11 cellular contexts compared by ENCODE assay signal in genomic region chr11:119374632-119375394, GRCh38. TPM values are rescaled to one million over a fixed set of nuclear protein-coding genes. Genes with fewer than 3 reads are reported as not detected.
DNase-seq lines count a peak whose midpoint lies in the region; ATAC-seq, FAIRE-seq and TF ChIP-seq lines count a peak whose summit lies in the region.
"Had no signal": no experiment of that assay in that cellular context is flagged by ENCODE, and none has a peak within 500 bp of the region (broad histone marks: within the 10 kb centered on the region; RNA-seq: fewer than 3 reads in every experiment).

No MANE protein-coding gene starts in this region.

- no peak overlapping the region for H3K23ac ChIP-seq in H1 (ENCODE audit: insufficient read length)

- H3K9ac ChIP-seq in H1 (replicated peaks in 1 of 4; ENCODE audit: extremely low read depth in 1 of 4, low read depth in 3 of 4, low read length in 3 of 4): no peak overlapping the region

- no peak overlapping the region for H3K56ac ChIP-seq in H1 (replicated peaks; ENCODE audit: insufficient read length, low read depth, low read length)

- H3K9me3 ChIP-seq in H1 (ENCODE audit: insufficient read depth in 2 of 2, low read depth in 1 of 2, low read length in 1 of 2) (no peaks in the 10 kb centered on the region), muscle layer of duodenum (ENCODE audit: control insufficient read depth in 1 of 2, low read length in 2 of 2) (no peaks in the 10 kb centered on the region), upper lobe of left lung (no peaks in the 10 kb centered on the region)
- H3K9me3 ChIP-seq: A549, thoracic aorta had no signal

- H3K36me3 ChIP-seq in H1 (ENCODE audit: control insufficient read depth in 2 of 4, insufficient read depth in 4 of 4, low read length in 3 of 4) (no peaks in the 10 kb centered on the region), muscle layer of duodenum (ENCODE audit: control insufficient read depth in 1 of 2, insufficient read depth in 2 of 2, low read length in 2 of 2) (no peaks in the 10 kb centered on the region), upper lobe of left lung (no peaks in the 10 kb centered on the region)
- H3K36me3 ChIP-seq: thoracic aorta had no signal

- H2BK5ac ChIP-seq in H1 (ENCODE audit: low read depth, low read length): no peak overlapping the region

- TF ChIP-seq POLR2A in H1 (IDR thresholded peaks at IDR 0.05; ENCODE audit: control extremely low read depth in 1 of 2, low read depth in 2 of 2, low read length in 2 of 2) (no peak), upper lobe of left lung (IDR thresholded peaks at IDR 0.05) (no peak)

- H3K18ac ChIP-seq in H1 (ENCODE audit: extremely low read depth, low read length): no peak overlapping the region; the same call in 1 of the 2 replicates

- H3K27me3 ChIP-seq in H1 (replicated peaks in 1 of 4; ENCODE audit: control insufficient read depth in 3 of 4, extremely low read depth in 1 of 4, insufficient read depth in 3 of 4, low read length in 3 of 4): peaks cover 0 to 3% (median 0%) of the 10 kb centered on the region in 4 experiments; a peak in 1 of 7 replicates
- H3K27me3 ChIP-seq in muscle layer of duodenum (ENCODE audit: low read depth, low read length): no peaks in the 10 kb centered on the region
- no peaks in the 10 kb centered on the region for H3K27me3 ChIP-seq in upper lobe of left lung

- H3K4me3 ChIP-seq in H1 (ENCODE audit: extremely low read depth in 1 of 4, insufficient read depth in 2 of 4, low read depth in 3 of 4, low read length in 4 of 4): no peak overlapping the region
- no peak overlapping the region for H3K4me3 ChIP-seq in muscle layer of duodenum (ENCODE audit: low read depth in 1 of 2, low read length in 2 of 2)
- no peak overlapping the region for H3K4me3 ChIP-seq in upper lobe of left lung
- H3K4me3 ChIP-seq: A549 had no signal

- no peak for FAIRE-seq in H1 (lab: Jason Lieb, UNC)
- FAIRE-seq: A549 had no signal

- H3K23me2 ChIP-seq in H1 (ENCODE audit: low read depth, low read length): peaks cover 8% of the 10 kb centered on the region; the same call in 1 of the 2 replicates

- peaks cover 0 to 5% of the 10 kb centered on the region in 2 experiments for H4K20me1 ChIP-seq in H1 (replicated peaks in 1 of 2; ENCODE audit: control insufficient read depth in 1 of 2, insufficient read depth in 2 of 2, low read length in 2 of 2)

- no peak overlapping the region for H3K27ac ChIP-seq in H1 (ENCODE audit: low read depth, low read length)
- peak overlapping the region; percentile 71 for H3K27ac ChIP-seq in muscle layer of duodenum (ENCODE audit: low read length)
- peak overlapping the region in 3 of 4 donors; percentile 33 to 45 (median 42) for H3K27ac ChIP-seq in upper lobe of left lung
- H3K27ac ChIP-seq: A549 had no signal

- H2BK20ac ChIP-seq in H1 (ENCODE audit: low read length): 0 out of 2 replicates have a peak overlapping the region, but pooled peaks have one; percentile 48

- CTCF ChIA-PET in H1 (lab: Charles Lee; ENCODE audit: partially characterized antibody): interaction anchor here (0.6 to 26.3 kb wide), 40 partner anchors 10 to 680 kb away, joined by 3 to 474 read pairs (median 4); partner anchors contain the start of genes C1QTNF5, MFRP, RNF26 and USP2

- H3K4me2 ChIP-seq in H1 (ENCODE audit: insufficient read depth in 1 of 2, low read depth in 2 of 2, low read length in 2 of 2): peak overlapping the region in 1 of 2 experiments; percentile 13; a peak in 1 of 4 replicates
- H3K4me2 ChIP-seq: A549 had no signal

- H3K4me1 ChIP-seq in H1 (replicated peaks in 1 of 4; ENCODE audit: control insufficient read depth in 3 of 4, insufficient read depth in 4 of 4, low read length in 3 of 4): peaks cover 9 to 56% (median 38%) of the 10 kb centered on the region in 4 experiments
- H3K4me1 ChIP-seq in muscle layer of duodenum (ENCODE audit: control insufficient read depth in 1 of 2, insufficient read depth in 2 of 2, low read length in 2 of 2): peaks cover 9 to 40% of the 10 kb centered on the region in 2 donors
- peaks cover 21 to 33% (median 26%) of the 10 kb centered on the region in 4 donors for H3K4me1 ChIP-seq in upper lobe of left lung

- 67% methylated on average over 11 of the region's 11 CpGs; no CpG with 5 or more reads in 1 of the 2 experiments for WGBS in H1 (ENCODE audit: extremely low coverage in 1 of 2, insufficient coverage in 1 of 2, insufficient read length in 1 of 2, insufficient replicate concordance in 2 of 2, low coverage in 1 of 2, low lambda C conversion rate in 2 of 2, missing lambda C conversion rate in 1 of 2), 2 experiments
- WGBS in upper lobe of left lung, 2 donors: 50 to 55% methylated on average over 7 to 11 of the region's 11 CpGs

- no peak for TF ChIP-seq EP300 in H1 (IDR thresholded peaks at IDR 0.05; ENCODE audit: borderline replicate concordance in 1 of 2, low read depth in 2 of 2, low read length in 2 of 2)
- TF ChIP-seq EP300 in upper lobe of left lung (IDR thresholded peaks at IDR 0.05): no peak

- POLR2A ChIA-PET in H1 (lab: Charles Lee; ENCODE audit: partially characterized antibody): interaction anchor here (0.6 to 6.6 kb wide), 7 partner anchors 10 to 43 kb away, joined by 3 to 32 read pairs (median 4); no protein-coding TSS in a partner anchor

- 0 out of 2 replicates have a peak overlapping the region, but pooled peaks have one; percentile 3 for H2BK15ac ChIP-seq in H1 (ENCODE audit: low read length)

- peak overlapping the region; percentile 59; the same call in 1 of the 2 replicates for H4K8ac ChIP-seq in H1 (ENCODE audit: extremely low read depth, insufficient read depth, low read length)

- peak overlapping the region; percentile 60; the same call in 1 of the 2 replicates for H2BK12ac ChIP-seq in H1 (ENCODE audit: low read depth, low read length)

- H2AK5ac ChIP-seq in H1 (ENCODE audit: low read depth, low read length): no peak overlapping the region

- peak; percentile 41 for DNase-seq in NCI-H82 (lab: John Stamatoyannopoulos, UW)
- no peak for DNase-seq in NCI-H82 treated with DMSO at 0.1 percent for 48 hours (lab: John Stamatoyannopoulos, UW; ENCODE audit: unreplicated experiment)
- DNase-seq in H1 (ENCODE audit: low read depth in 1 of 2, low spot score in 2 of 2): peak in 1 of 2 experiments; percentile 43
- peak in 1 of 2 donors; percentile 9 for DNase-seq in upper lobe of left lung
- DNase-seq in hepatic stellate cell (ENCODE audit: low spot score): no peak
- no peak for DNase-seq in NCI-H1694 treated with DMSO at 0.1 percent for 48 hours (lab: John Stamatoyannopoulos, UW)

- TF ChIP-seq CTCF in H1 (IDR thresholded peaks at IDR 0.05; ENCODE audit: control extremely low read depth in 1 of 3, insufficient read depth in 1 of 3, low read depth in 1 of 3, low read length in 3 of 3): no peak
- no peak for TF ChIP-seq CTCF in upper lobe of left lung (IDR thresholded peaks at IDR 0.05)

- H4K5ac ChIP-seq in H1 (ENCODE audit: insufficient read length, low read depth, low read length): no peak overlapping the region

- no peaks in the 10 kb centered on the region for H3K79me2 ChIP-seq in H1 (ENCODE audit: control insufficient read depth in 1 of 2, insufficient read depth in 2 of 2, low read length in 2 of 2)

- peak overlapping the region; percentile 20 for H4K91ac ChIP-seq in H1 (replicated peaks; ENCODE audit: insufficient read length, low read length)

- TF ChIP-seq RAD21 in H1 (IDR thresholded peaks at IDR 0.05 in 1 of 2, conservative IDR thresholded peaks at IDR 0.05 in 1 of 2; ENCODE audit: low read depth in 2 of 2, low read length in 2 of 2): no peak

- no peak overlapping the region for H2AFZ ChIP-seq in H1 (ENCODE audit: low read length)

- H3K14ac ChIP-seq in H1 (ENCODE audit: insufficient read length): no peak overlapping the region

- ATAC-seq in upper lobe of left lung (ENCODE audit: low FRiP score in 2 of 2): no peak
- no peak for ATAC-seq in GM18867 (IDR thresholded peaks at IDR 0.05; ENCODE audit: unreplicated experiment)

- H3K79me1 ChIP-seq in H1 (ENCODE audit: low read depth, low read length): no peaks in the 10 kb centered on the region

- H2BK120ac ChIP-seq in H1 (replicated peaks; ENCODE audit: low read depth, low read length): no peak overlapping the region

- H3K4ac ChIP-seq in H1 (replicated peaks; ENCODE audit: insufficient read length, low read depth, low read length): peak overlapping the region; percentile 48

RNA-seq across cellular contexts. Expression of gene USP2, which starts 6.7 kb away (rescaled TPM):
- total RNA-seq in H1 (2021; fragmentation: NEBNext Ultra II Directional; extraction: Animal tissue kit (Norgen Biotek cat#: 25700)): 6.9 and 8.5 TPM in 2 replicates
- 2.2 and 3.9 TPM in 2 replicates for polyA plus RNA-seq in H1 (2011; rRNA removed)
- polyA plus RNA-seq in H1 (2011; cell fraction: cytosol; rRNA removed): 2.1 TPM
- 3.5 TPM for polyA plus RNA-seq in H1 (2011; cell fraction: nucleus; rRNA removed)
- polyA plus RNA-seq in H1 (2012, experiment 1 of 2): 5.3 to 6.6 TPM (median 5.9 TPM) in 4 replicates
- polyA plus RNA-seq in H1 (2012, experiment 2 of 2): 5.0 TPM
- 4.6 TPM for polyA plus RNA-seq in H1 (2013, experiment 1 of 2)
- polyA plus RNA-seq in H1 (2013, experiment 2 of 2): 4.3 TPM
- polyA minus RNA-seq in H1 (2011; rRNA and poly(A)+ RNA removed): 7.0 and 7.9 TPM in 2 replicates
- 4.6 TPM for polyA minus RNA-seq in H1 (2011; cell fraction: cytosol; rRNA and poly(A)+ RNA removed)
- polyA minus RNA-seq in H1 (2011; cell fraction: nucleus; rRNA and poly(A)+ RNA removed): 7.3 TPM
- 1 to 10 TPM; 1.7 to 5.0 (median 3.0) TPM for total RNA-seq in upper lobe of left lung

RNA-seq across cellular contexts. Expression of gene MFRP, which starts 28.3 kb away (rescaled TPM):
- total RNA-seq in H1 (2021; fragmentation: NEBNext Ultra II Directional; extraction: Animal tissue kit (Norgen Biotek cat#: 25700)): not detected in 2 replicates
- polyA plus RNA-seq in H1 (2011; rRNA removed): 0.02 TPM in 2 replicates
- polyA plus RNA-seq in H1 (2011; cell fraction: cytosol; rRNA removed): not detected
- 0.09 TPM for polyA plus RNA-seq in H1 (2011; cell fraction: nucleus; rRNA removed)
- not detected in 4 replicates for polyA plus RNA-seq in H1 (2012, experiment 1 of 2)
- polyA plus RNA-seq in H1 (2012, experiment 2 of 2): not detected
- 0.02 TPM for polyA plus RNA-seq in H1 (2013, experiment 1 of 2)
- 0.02 TPM for polyA plus RNA-seq in H1 (2013, experiment 2 of 2)
- polyA minus RNA-seq in H1 (2011; rRNA and poly(A)+ RNA removed): not detected in 2 replicates
- polyA minus RNA-seq in H1 (2011; cell fraction: cytosol; rRNA and poly(A)+ RNA removed): not detected
- not detected for polyA minus RNA-seq in H1 (2011; cell fraction: nucleus; rRNA and poly(A)+ RNA removed)
- not detected for total RNA-seq in upper lobe of left lung
- total RNA-seq: LHCN-M2 had no signal
- polyA plus RNA-seq: A549 had no signal

RNA-seq across cellular contexts. Expression of gene C1QTNF5, which starts 34.1 kb away (rescaled TPM):
- 1.5 and 2.2 TPM in 2 replicates for total RNA-seq in H1 (2021; fragmentation: NEBNext Ultra II Directional; extraction: Animal tissue kit (Norgen Biotek cat#: 25700))
- polyA plus RNA-seq in H1 (2011; rRNA removed): 2.7 and 3.4 TPM in 2 replicates
- 3.0 TPM for polyA plus RNA-seq in H1 (2011; cell fraction: cytosol; rRNA removed)
- 3.0 TPM for polyA plus RNA-seq in H1 (2011; cell fraction: nucleus; rRNA removed)
- 1.1 to 2.5 TPM (median 1.7 TPM) in 4 replicates for polyA plus RNA-seq in H1 (2012, experiment 1 of 2)
- polyA plus RNA-seq in H1 (2012, experiment 2 of 2): 2.3 TPM
- 1.3 TPM for polyA plus RNA-seq in H1 (2013, experiment 1 of 2)
- 1.5 TPM for polyA plus RNA-seq in H1 (2013, experiment 2 of 2)
- 0.73 and 0.76 TPM in 2 replicates for polyA minus RNA-seq in H1 (2011; rRNA and poly(A)+ RNA removed)
- polyA minus RNA-seq in H1 (2011; cell fraction: cytosol; rRNA and poly(A)+ RNA removed): 1.5 TPM
- 2.2 TPM for polyA minus RNA-seq in H1 (2011; cell fraction: nucleus; rRNA and poly(A)+ RNA removed)
- 10 to 100 TPM; 10.5 to 57.2 (median 26.4) TPM for total RNA-seq in upper lobe of left lung
- polyA plus RNA-seq: A549 had no signal

RNA-seq across cellular contexts. Expression of gene RNF26, which starts 40.5 kb away (rescaled TPM):
- total RNA-seq in H1 (2021; fragmentation: NEBNext Ultra II Directional; extraction: Animal tissue kit (Norgen Biotek cat#: 25700)): 82.7 and 86.6 TPM in 2 replicates
- polyA plus RNA-seq in H1 (2011; rRNA removed): 84.0 and 126 TPM in 2 replicates
- polyA plus RNA-seq in H1 (2011; cell fraction: cytosol; rRNA removed): 70.2 TPM
- 78.5 TPM for polyA plus RNA-seq in H1 (2011; cell fraction: nucleus; rRNA removed)
- polyA plus RNA-seq in H1 (2012, experiment 1 of 2): 62.6 to 82.3 TPM (median 76.8 TPM) in 4 replicates
- polyA plus RNA-seq in H1 (2012, experiment 2 of 2): 108 TPM
- polyA plus RNA-seq in H1 (2013, experiment 1 of 2): 78.7 TPM
- 85.7 TPM for polyA plus RNA-seq in H1 (2013, experiment 2 of 2)
- polyA minus RNA-seq in H1 (2011; rRNA and poly(A)+ RNA removed): 91.8 and 114 TPM in 2 replicates
- polyA minus RNA-seq in H1 (2011; cell fraction: cytosol; rRNA and poly(A)+ RNA removed): 73.1 TPM
- polyA minus RNA-seq in H1 (2011; cell fraction: nucleus; rRNA and poly(A)+ RNA removed): 59.0 TPM
- 10 to 100 TPM in 5 of 6 donors, 1 to 10 TPM in 1; 5.2 to 25.5 (median 14.8) TPM for total RNA-seq in upper lobe of left lung

RNA-seq across cellular contexts. Expression of gene THY1, which starts 48.2 kb away (rescaled TPM):
- 259 and 286 TPM in 2 replicates for total RNA-seq in H1 (2021; fragmentation: NEBNext Ultra II Directional; extraction: Animal tissue kit (Norgen Biotek cat#: 25700))
- polyA plus RNA-seq in H1 (2011; rRNA removed): 2,050 and 2,479 TPM in 2 replicates
- polyA plus RNA-seq in H1 (2011; cell fraction: cytosol; rRNA removed): 1,448 TPM
- polyA plus RNA-seq in H1 (2011; cell fraction: nucleus; rRNA removed): 660 TPM
- 327 to 599 TPM (median 496 TPM) in 4 replicates for polyA plus RNA-seq in H1 (2012, experiment 1 of 2)
- 595 TPM for polyA plus RNA-seq in H1 (2012, experiment 2 of 2)
- polyA plus RNA-seq in H1 (2013, experiment 1 of 2): 909 TPM
- 1,095 TPM for polyA plus RNA-seq in H1 (2013, experiment 2 of 2)
- polyA minus RNA-seq in H1 (2011; rRNA and poly(A)+ RNA removed): 708 and 816 TPM in 2 replicates
- 233 TPM for polyA minus RNA-seq in H1 (2011; cell fraction: cytosol; rRNA and poly(A)+ RNA removed)
- polyA minus RNA-seq in H1 (2011; cell fraction: nucleus; rRNA and poly(A)+ RNA removed): 264 TPM
- 10 to 100 TPM in 2 of 6 donors, 1 to 10 TPM in 2, under 1 TPM in 1, not detected in 1; 0.39 to 30.5 (median 2.7) TPM for total RNA-seq in upper lobe of left lung
